ENCODE assay signal across 24 cellular contexts in the genomic region with DNA sequence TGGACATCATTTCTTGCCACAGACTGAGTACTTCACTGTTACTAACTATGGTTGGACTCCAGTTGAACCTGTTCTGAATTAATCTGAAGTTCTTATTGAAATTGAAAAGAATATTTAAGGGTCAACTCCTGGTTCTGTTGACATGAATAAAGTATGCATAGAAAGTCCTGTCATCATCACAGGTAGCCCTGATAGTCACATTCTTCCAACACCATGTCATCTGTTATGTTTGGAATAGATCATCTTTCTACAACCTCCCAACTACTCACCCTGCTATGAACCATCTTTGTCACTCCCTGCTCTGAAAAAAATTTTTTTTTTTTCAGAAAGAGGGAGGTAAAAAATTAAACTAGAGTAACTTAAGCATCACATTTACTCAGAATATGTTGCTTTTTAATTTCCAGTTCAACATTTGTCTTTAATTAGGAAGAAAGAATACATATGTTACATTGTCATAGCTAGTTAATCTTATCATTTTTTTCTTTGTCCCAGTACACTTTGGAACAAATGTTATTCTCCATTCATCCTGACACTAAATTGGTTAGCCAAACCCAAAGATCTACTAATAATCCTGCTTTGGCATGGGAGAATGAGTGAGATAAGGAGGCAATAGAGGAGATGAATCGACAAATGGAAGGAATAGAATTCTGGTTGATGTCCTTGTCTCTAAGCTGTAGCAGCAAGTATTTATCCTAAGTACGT.
A peak's percentile ranks its signal among the peaks of the same experiment; 100 is the strongest.
DNase-seq lines count a peak whose midpoint lies in the region; ATAC-seq, FAIRE-seq and TF ChIP-seq lines count a peak whose summit lies in the region.
"Had no signal": no experiment of that assay in that cellular context is flagged by ENCODE, and none has a peak within 500 bp of the region (broad histone marks: within the 10 kb centered on the region; RNA-seq: fewer than 3 reads in every experiment).

No MANE protein-coding gene starts in this region.

- peaks cover 9% of the 10 kb centered on the region for H3K4me1 Mint-ChIP-seq in MCF 10A (ENCODE audit: insufficient read depth, unreplicated experiment)
- H3K4me1 Mint-ChIP-seq in stimulated activated naive B cell treated with anti-CD40 and anti-IgM and Interleukin-4, amounts not matched to agents 10 μg/mL and 1 μg/mL and 100 μg/mL, for 72 hours, result no peaks in the 10 kb centered on the region
- H3K4me1 Mint-ChIP-seq: CD14-positive monocyte, GM23338 had no signal

- H3K4me2 ChIP-seq in mammary epithelial cell (ENCODE audit: insufficient read depth, low read depth, low read length) (no peak overlapping the region), PC-3 (ENCODE audit: low read length) (peak overlapping the region; percentile 83)
- H3K4me2 ChIP-seq: GM23338, KMS-11 had no signal

- no peak for FAIRE-seq in bronchial epithelial cell (lab: Jason Lieb, UNC)
- FAIRE-seq: GM12892, HTR-8/SVneo had no signal

- H3K27me3 ChIP-seq in mammary epithelial cell (ENCODE audit: insufficient read depth, low read length), result no peaks in the 10 kb centered on the region
- H3K27me3 ChIP-seq in PC-3 (ENCODE audit: low read length), result no peaks in the 10 kb centered on the region
- no peaks in the 10 kb centered on the region for H3K27me3 ChIP-seq in bronchial epithelial cell (ENCODE audit: control insufficient read depth, insufficient read depth, low read length)

- in situ Hi-C loops in mammary epithelial cell (cut with MboI; ENCODE audit: low sequenced_read_pairs in 2 of 2), result no loop called here

- H3K4me3 Mint-ChIP-seq in MCF 10A (ENCODE audit: unreplicated experiment), result no peak overlapping the region
- no peak overlapping the region for H3K4me3 Mint-ChIP-seq in stimulated activated naive B cell treated with anti-CD40 and anti-IgM and Interleukin-4, amounts not matched to agents 10 μg/mL and 1 μg/mL and 100 μg/mL, for 72 hours
- H3K4me3 Mint-ChIP-seq: CD14-positive monocyte, GM23338 had no signal

- H3K9me3 Mint-ChIP-seq in MCF 10A (ENCODE audit: unreplicated experiment), result no peaks in the 10 kb centered on the region
- peaks cover 4% of the 10 kb centered on the region in 2 donors for H3K9me3 Mint-ChIP-seq in stimulated activated naive B cell treated with anti-CD40 and anti-IgM and Interleukin-4, amounts not matched to agents 10 μg/mL and 1 μg/mL and 100 μg/mL, for 72 hours
- H3K9me3 Mint-ChIP-seq: GM23338 had no signal

- no peak overlapping the region for H3K27ac Mint-ChIP-seq in MCF 10A (ENCODE audit: low read depth, unreplicated experiment)
- H3K27ac Mint-ChIP-seq in stimulated activated naive B cell treated with anti-CD40 and anti-IgM and Interleukin-4, amounts not matched to agents 10 μg/mL and 1 μg/mL and 100 μg/mL, for 72 hours, result no peak overlapping the region
- H3K27ac Mint-ChIP-seq: CD14-positive monocyte, GM23338 had no signal

- H3K27me3 Mint-ChIP-seq in MCF 10A (ENCODE audit: insufficient read depth, unreplicated experiment), result no peaks in the 10 kb centered on the region
- no peaks in the 10 kb centered on the region for H3K27me3 Mint-ChIP-seq in stimulated activated naive B cell treated with anti-CD40 and anti-IgM and Interleukin-4, amounts not matched to agents 10 μg/mL and 1 μg/mL and 100 μg/mL, for 72 hours

- H3K9me3 ChIP-seq in mammary epithelial cell (replicated peaks; ENCODE audit: insufficient read depth, low read length) (no peaks in the 10 kb centered on the region), PC-3 (ENCODE audit: low read length) (no peaks in the 10 kb centered on the region)

- H3K27ac ChIP-seq in mammary epithelial cell (ENCODE audit: insufficient read depth, low read depth, low read length) (no peak overlapping the region), PC-3 (ENCODE audit: low read length) (peak overlapping the region; percentile 98)
- H3K27ac ChIP-seq: HL-60, KMS-11 had no signal

- H3K36me3 Mint-ChIP-seq in MCF 10A (ENCODE audit: insufficient read depth, unreplicated experiment), result no peaks in the 10 kb centered on the region
- H3K36me3 Mint-ChIP-seq in stimulated activated naive B cell treated with anti-CD40 and anti-IgM and Interleukin-4, amounts not matched to agents 10 μg/mL and 1 μg/mL and 100 μg/mL, for 72 hours, result no peaks in the 10 kb centered on the region
- H3K36me3 Mint-ChIP-seq: CD14-positive monocyte had no signal

- ATAC-seq in PC-3, result peak; percentile 76
- ATAC-seq in stimulated activated naive B cell treated with anti-CD40 and anti-IgM and Interleukin-4, amounts not matched to agents 10 μg/mL and 1 μg/mL and 100 μg/mL, for 72 hours (replicated peaks), result no peak
- ATAC-seq: GM23338, HCT116, Panc1 had no signal

- H3K79me2 ChIP-seq in mammary epithelial cell (ENCODE audit: insufficient read depth, low read length) (no peaks in the 10 kb centered on the region), PC-3 (ENCODE audit: low read length) (no peaks in the 10 kb centered on the region)

- peaks cover 10% of the 10 kb centered on the region for H3F3A ChIP-seq in PC-3 (ENCODE audit: low read length, unreplicated experiment)

- intact Hi-C loops in mammary epithelial cell (cut with micrococcal nuclease), result no loop called here
- intact Hi-C loops in MCF 10A (cut with micrococcal nuclease), result no loop called here
- intact Hi-C loops in PC-3 (cut with micrococcal nuclease), result no loop called here

- no peaks in the 10 kb centered on the region for H4K20me1 ChIP-seq in mammary epithelial cell (ENCODE audit: insufficient read depth, low read length)
- H4K20me1 ChIP-seq in PC-3 (ENCODE audit: low read length), result no peaks in the 10 kb centered on the region

- no peak overlapping the region for H3K9ac ChIP-seq in mammary epithelial cell (ENCODE audit: insufficient read depth, low read length)
- peak overlapping the region; percentile 82 for H3K9ac ChIP-seq in PC-3 (ENCODE audit: low read length)
- H3K9ac ChIP-seq: KMS-11 had no signal

- peaks cover 7% of the 10 kb centered on the region for H3K4me1 ChIP-seq in mammary epithelial cell (ENCODE audit: insufficient read depth, low read length)
- peaks cover 37% of the 10 kb centered on the region for H3K4me1 ChIP-seq in PC-3 (ENCODE audit: insufficient read depth, low read length)

- H3K36me3 ChIP-seq in mammary epithelial cell (ENCODE audit: insufficient read depth, low read length) (no peaks in the 10 kb centered on the region), PC-3 (ENCODE audit: low read depth, low read length) (no peaks in the 10 kb centered on the region), bronchial epithelial cell (ENCODE audit: control insufficient read depth, insufficient read depth, low read length) (no peaks in the 10 kb centered on the region)

- BruUV-seq in mammary epithelial cell (replicated peaks; lab: Mats Ljungman, UMichigan) (no TSS peak), MCF 10A (replicated peaks; lab: Mats Ljungman, UMichigan) (no TSS peak), PC-3 (replicated peaks; lab: Mats Ljungman, UMichigan) (no TSS peak)

- no peak for TF ChIP-seq CTCF in mammary epithelial cell (conservative IDR thresholded peaks at IDR 0.05 in 1 of 2, IDR thresholded peaks at IDR 0.05 in 1 of 2; ENCODE audit: extremely low read depth in 1 of 2, insufficient read depth in 1 of 2, low read depth in 1 of 2, low read length in 2 of 2)
- TF ChIP-seq CTCF in MCF 10A (IDR thresholded peaks at IDR 0.05; ENCODE audit: unreplicated experiment), result no peak
- TF ChIP-seq CTCF in PC-3 (conservative IDR thresholded peaks at IDR 0.05; ENCODE audit: low read depth, low read length), result no peak
- no peak for TF ChIP-seq CTCF in bronchial epithelial cell (IDR thresholded peaks at IDR 0.05; ENCODE audit: insufficient read depth, low read length, severe bottlenecking)

- CTCF ChIA-PET in mammary epithelial cell (lab: Charles Lee; ENCODE audit: low non-redundant PET), result no interaction called here
- CTCF ChIA-PET in MCF 10A (lab: Yijun Ruan, JAX), result no interaction called here
- CTCF ChIA-PET in PC-3 (lab: Charles Lee), result no interaction called here

- H3K9me2 ChIP-seq in PC-3 (replicated peaks; ENCODE audit: low read length), result no peaks in the 10 kb centered on the region

- no peak overlapping the region for H2AFZ ChIP-seq in mammary epithelial cell (ENCODE audit: low read depth, low read length)
- peak overlapping the region; percentile 29 for H2AFZ ChIP-seq in PC-3 (ENCODE audit: low read length)
- H2AFZ ChIP-seq: GM23338 had no signal

- H3K4me3 ChIP-seq in mammary epithelial cell (replicated peaks in 1 of 3; ENCODE audit: insufficient read depth in 1 of 3, low read depth in 2 of 3, low read length in 3 of 3) (no peak overlapping the region), PC-3 (ENCODE audit: low read length) (peak overlapping the region; percentile 24; the same call in 1 of the 2 replicates), bronchial epithelial cell (ENCODE audit: low read depth, low read length) (no peak overlapping the region)
- H3K4me3 ChIP-seq: GM23338 had no signal

- DNase-seq in mammary epithelial cell (peak; percentile 56), MCF 10A (ENCODE audit: unreplicated experiment) (no peak), PC-3 (peak; percentile 87), bronchial epithelial cell (ENCODE audit: low read depth) (peak; percentile 85), kidney tubule cell (ENCODE audit: low spot score) (peak; percentile 78), iPS-NIHi11 (ENCODE audit: low spot score) (no peak)
- no peak for DNase-seq in activated CD8-positive, alpha-beta memory T cell treated with anti-CD3 and anti-CD28 coated beads, Interleukin-2, amount 50 U/mL, for 48 hours
- DNase-seq in stimulated activated naive B cell treated with anti-CD40 and anti-IgM and Interleukin-4, amounts not matched to agents 10 μg/mL and 1 μg/mL and 100 μg/mL, for 72 hours, result no peak
- DNase-seq: 8988T, DND-41, MV-4-11, NCI-H1105 treated with DMSO at 0.1 percent for 48 hours, NCI-H2029 treated with DMSO at 0.1 percent for 48 hours, NCI-H226, NCI-H510A treated with DMSO at 0.1 percent for 48 hours, NCI-H748 treated with DMSO at 0.1 percent for 48 hours had no signal

- WGBS in mammary epithelial cell (ENCODE audit: low coverage, missing lambda C conversion rate), result 71% methylated on average over 2 of the region's 2 CpGs

- dilution Hi-C loops in mammary epithelial cell (cut with HindIII; ENCODE audit: low sequenced_read_pairs), result no loop called here

- POLR2A ChIA-PET in MCF 10A (lab: Yijun Ruan, JAX) (interaction anchor here (0.7 kb wide), 1 partner anchor 916 kb away, joined by 3 read pairs; no protein-coding TSS in a partner anchor), PC-3 (lab: Charles Lee; ENCODE audit: unreplicated experiment) (no interaction called here)

Comparison
In these comparisons a context has a peak if more than half of its experiments do, and no peak if none do; other contexts are left out.
1. DNase-seq: peak in mammary epithelial cell (single experiment), PC-3 (single experiment), bronchial epithelial cell (single experiment) and kidney tubule cell (single experiment); none in MCF 10A (single experiment), activated CD8-positive, alpha-beta memory T cell treated with anti-CD3 and anti-CD28 coated beads, Interleukin-2, amount 50 U/mL, for 48 hours (single experiment), iPS-NIHi11 (single experiment) and stimulated activated naive B cell treated with anti-CD40 and anti-IgM and Interleukin-4, amounts not matched to agents 10 μg/mL and 1 μg/mL and 100 μg/mL, for 72 hours (single experiment).